Comparison of ENCODE assay signal across 14 cellular contexts in the genomic region with DNA sequence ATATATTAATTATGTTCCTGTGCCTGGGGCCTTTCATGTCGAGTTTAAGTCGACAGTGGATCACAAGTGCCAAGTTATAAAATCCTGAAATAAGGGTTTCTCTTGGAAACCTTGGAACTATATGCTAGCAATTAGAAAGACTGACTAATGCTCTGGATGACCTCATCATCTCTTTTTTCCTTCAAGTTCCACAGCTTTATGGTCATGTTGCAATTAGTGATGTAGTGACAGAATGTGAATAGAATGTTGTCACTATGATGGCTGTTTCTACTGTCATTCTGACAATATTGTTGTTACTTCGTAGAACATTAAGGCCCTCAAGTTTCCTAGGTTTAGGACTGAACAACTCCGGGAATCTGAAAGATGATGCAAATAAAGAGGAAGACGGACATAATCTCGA.
"Had no signal": no experiment of that assay in that cellular context is flagged by ENCODE, and none has a peak within 500 bp of the region (broad histone marks: within the 10 kb centered on the region; RNA-seq: fewer than 3 reads in every experiment).

No MANE protein-coding gene starts in this region.

- H3K4me3 ChIP-seq: heart left ventricle, left ventricle myocardium inferior, psoas muscle, suprapubic skin, upper lobe of left lung had no signal

- DNase-seq: activated CD4-positive, alpha-beta T cell treated with anti-CD3 and anti-CD28 coated beads, Interleukin-2, amount 50 U/mL, for 1 hour; activated CD4-positive, CD25-positive, alpha-beta regulatory T cell; activated naive CD4-positive, alpha-beta T cell treated with anti-CD3 and anti-CD28 coated beads, Interleukin-2, amount 50 U/mL, for 16 hours; amniotic stem cell; endodermal cell; heart left ventricle; left ventricle myocardium inferior; psoas muscle; stimulated activated CD4-positive, alpha-beta T cell treated with anti-CD3 and anti-CD28 coated beads, Interleukin-4, amount 100 ng/mL, for 1 hour; stimulated activated CD8-positive, alpha-beta memory T cell treated with anti-CD3 and anti-CD28 coated beads, Interleukin-4, amount 100 ng/mL, for 48 hours; stimulated activated naive CD8-positive, alpha-beta T cell treated with anti-CD3 and anti-CD28 coated beads, Interleukin-15, Interleukin-2, amounts not matched to agents 100 U/mL and 50 U/mL, for 24 hours; T-helper 2 cell; upper lobe of left lung had no signal

- ATAC-seq: heart left ventricle; psoas muscle; stimulated activated naive CD8-positive, alpha-beta T cell treated with anti-CD3 and anti-CD28 coated beads, Interleukin-15, Interleukin-2, amounts not matched to agents 100 U/mL and 50 U/mL, for 24 hours had no signal
